Comparison of ENCODE assay signal across 12 cellular contexts in the genomic region with DNA sequence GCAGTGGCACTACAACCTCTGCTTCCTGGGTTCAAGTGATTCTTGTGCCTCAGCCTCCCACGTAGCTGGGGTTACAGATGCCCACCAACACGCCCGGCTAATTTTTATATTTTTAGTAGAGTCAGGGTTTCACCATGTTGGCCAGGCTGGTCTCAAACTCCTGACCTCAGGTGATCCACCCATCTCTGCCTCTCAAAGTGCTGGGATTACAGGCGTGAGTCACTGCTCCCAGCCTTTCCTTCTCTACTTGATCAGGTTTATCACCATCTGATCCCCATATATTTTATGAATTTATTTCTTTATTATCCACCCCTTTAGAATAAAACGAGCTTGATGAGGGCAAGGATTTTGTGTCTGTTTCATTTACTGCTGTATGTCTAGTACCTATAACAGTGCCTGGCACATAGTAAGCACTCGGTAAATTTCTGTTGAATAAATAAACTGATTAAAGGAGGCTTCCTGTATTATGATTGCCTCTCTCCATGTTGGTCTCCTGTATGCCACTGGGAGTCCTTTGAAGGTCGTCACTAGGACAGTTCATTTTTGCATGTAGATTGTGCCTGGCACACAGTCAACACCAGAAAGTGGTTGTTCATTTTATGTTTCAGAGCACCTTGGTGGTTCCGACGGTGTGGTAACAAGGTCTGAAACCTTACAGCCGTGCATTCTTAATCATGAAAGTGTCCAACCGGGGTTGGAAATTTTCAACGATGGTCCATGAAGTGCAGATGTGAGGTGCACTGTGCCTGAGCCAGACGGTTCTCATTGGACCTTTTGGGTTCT. TPM values are rescaled to one million over a fixed set of nuclear protein-coding genes. Genes with fewer than 3 reads are reported as not detected.
A peak's percentile ranks its signal among the peaks of the same experiment; 100 is the strongest.
DNase-seq lines count a peak whose midpoint lies in the region; ATAC-seq, FAIRE-seq and TF ChIP-seq lines count a peak whose summit lies in the region.
"Had no signal": no experiment of that assay in that cellular context is flagged by ENCODE, and none has a peak within 500 bp of the region (broad histone marks: within the 10 kb centered on the region; RNA-seq: fewer than 3 reads in every experiment).

No MANE protein-coding gene starts in this region.

- no peaks in the 10 kb centered on the region for H3K79me2 ChIP-seq in K562 (ENCODE audit: control insufficient read depth, insufficient read depth, low read length)
- H3K79me2 ChIP-seq: hepatocyte had no signal

- WGBS in K562 (ENCODE audit: insufficient coverage, low coverage, missing lambda C conversion rate), result 37% methylated on average over 10 of the region's 13 CpGs

- H3K27ac ChIP-seq in RWPE2 (ENCODE audit: poor library complexity, severe bottlenecking) (peak overlapping the region; percentile 48), K562 (ENCODE audit: extremely low read depth, low read depth, low read length) (0 out of 3 replicates have a peak overlapping the region, but pooled peaks have one; percentile 26)
- H3K27ac ChIP-seq: 22Rv1, hepatocyte, thoracic aorta had no signal

- H4K20me1 ChIP-seq in K562 (replicated peaks; ENCODE audit: control insufficient read depth, insufficient read depth, low read length), result no peaks in the 10 kb centered on the region

- 0 out of 2 replicates have a peak overlapping the region, but pooled peaks have one; percentile 46 for H2AFZ ChIP-seq in K562 (ENCODE audit: low read depth, low read length)
- H2AFZ ChIP-seq: hepatocyte had no signal

- H3K27me3 ChIP-seq in RWPE2 (ENCODE audit: insufficient read depth, poor library complexity, severe bottlenecking) (no peaks in the 10 kb centered on the region), K562 (ENCODE audit: control insufficient read depth in 2 of 2, insufficient read depth in 2 of 2, low read length in 2 of 2) (no peaks in the 10 kb centered on the region)
- H3K27me3 ChIP-seq: hepatocyte had no signal

- intact Hi-C loops in K562 (cut with micrococcal nuclease), result no loop called here

- H3K4me2 ChIP-seq in K562 (ENCODE audit: insufficient read depth, low read length), result peak overlapping the region; percentile 16; the same call in 1 of the 2 replicates
- H3K4me2 ChIP-seq: hepatocyte had no signal

- no peak for TF ChIP-seq EP300 in K562 (IDR thresholded peaks at IDR 0.05; ENCODE audit: low read length)

- POLR2A ChIA-PET in K562 (lab: Yijun Ruan, JAX), result interaction anchor here (0.6 to 1.8 kb wide), 3 partner anchors 9 to 14 kb away, joined by 3 to 8 read pairs (median 5); a partner anchor contains a TSS

- H3K4me3 ChIP-seq in RWPE2 (ENCODE audit: severe bottlenecking) (no peak overlapping the region), K562 (no peak overlapping the region)
- H3K4me3 ChIP-seq: hepatocyte, thoracic aorta had no signal

- H3K9me3 ChIP-seq in RWPE2 (ENCODE audit: severe bottlenecking), result no peaks in the 10 kb centered on the region
- no peaks in the 10 kb centered on the region for H3K9me3 ChIP-seq in K562 (replicated peaks; ENCODE audit: control insufficient read depth, insufficient read depth, low read depth, low read length)
- H3K9me3 ChIP-seq: thoracic aorta had no signal

- TF ChIP-seq RAD21 in K562 (CRISPR knock-in tag; conservative IDR thresholded peaks at IDR 0.05 in 1 of 2, IDR thresholded peaks at IDR 0.05 in 1 of 2), result no peak

- peak; percentile 14 for DNase-seq in NOMO-1 treated with DMSO at 0.1 percent for 48 hours (lab: John Stamatoyannopoulos, UW; ENCODE audit: unreplicated experiment)
- DNase-seq in NOMO-1 treated with dmso at 0.1 percent for 144 hours (lab: John Stamatoyannopoulos, UW; ENCODE audit: unreplicated experiment), result no peak
- DNase-seq in RWPE2 (ENCODE audit: low spot score), result no peak
- no peak for DNase-seq in K562 (ENCODE audit: extremely low read depth in 1 of 4, low spot score in 3 of 4)
- peak in 2 of 3 experiments; percentile 23 to 25 for DNase-seq in stimulated activated CD4-positive, alpha-beta T cell treated with anti-CD3 and anti-CD28 coated beads, TNF-alpha, amount 100 ng/mL, for 24 hours (ENCODE audit: low read depth in 3 of 3)
- DNase-seq in NCI-H1105 treated with DMSO at 0.1 percent for 48 hours (lab: John Stamatoyannopoulos, UW), result no peak
- no peak for DNase-seq in NCI-H1436 (lab: John Stamatoyannopoulos, UW)
- DNase-seq: cerebellar nuclear complex had no signal

- no peak for TF ChIP-seq POLR2A in K562 (conservative IDR thresholded peaks at IDR 0.05)

- CTCF ChIA-PET in K562 (lab: Yijun Ruan, JAX; ENCODE audit: low intra/inter-chr PET ratio), result no interaction called here

- H3K9me1 ChIP-seq in K562 (ENCODE audit: control insufficient read depth, insufficient read depth, low read length), result no peaks in the 10 kb centered on the region

- no peak for TF ChIP-seq CTCF in RWPE2 (IDR thresholded peaks at IDR 0.05; ENCODE audit: poor library complexity, severe bottlenecking)
- no peak for TF ChIP-seq CTCF in K562 (IDR thresholded peaks at IDR 0.05 in 2 of 3, conservative IDR thresholded peaks at IDR 0.05 in 1 of 3; ENCODE audit: insufficient read depth in 2 of 3, low read depth in 1 of 3, low read length in 3 of 3)

- FAIRE-seq in K562 (lab: Jason Lieb, UNC), result no peak

- in situ Hi-C loops in K562 (cut with MboI), result no loop called here

- peak overlapping the region in 1 of 2 experiments; percentile 20; a peak in 2 of 4 replicates for H3K9ac ChIP-seq in K562 (ENCODE audit: insufficient read depth in 1 of 2, low read depth in 2 of 2, low read length in 2 of 2)

- no peaks in the 10 kb centered on the region for H3K36me3 ChIP-seq in RWPE2 (ENCODE audit: low read depth)
- H3K36me3 ChIP-seq in K562 (ENCODE audit: control insufficient read depth, insufficient read depth, low read length), result no peaks in the 10 kb centered on the region
- H3K36me3 ChIP-seq: thoracic aorta had no signal

- H3K4me1 ChIP-seq in RWPE2 (ENCODE audit: insufficient read depth, poor library complexity, severe bottlenecking), result peaks cover 8% of the 10 kb centered on the region
- peaks cover 18 to 25% of the 10 kb centered on the region in 2 experiments; a peak in 4 of 5 replicates for H3K4me1 ChIP-seq in K562 (replicated peaks in 1 of 2; ENCODE audit: control insufficient read depth in 2 of 2, insufficient read depth in 2 of 2, low read length in 2 of 2)

- BruUV-seq in K562 (replicated peaks; lab: Mats Ljungman, UMichigan), result no TSS peak

- ATAC-seq in RWPE2 (ENCODE audit: low read depth) (no peak), K562 (no peak), HG02588 (IDR thresholded peaks at IDR 0.05; ENCODE audit: unreplicated experiment) (no peak)

TF ChIP-seq in K562, 482 proteins besides CTCF, POLR2A, EP300 and RAD21 (continues in another document):
- TF ChIP-seq XRCC5 (IDR thresholded peaks at IDR 0.05; ENCODE audit: low read depth, low read length) (no peak), DDX20 (tag; IDR thresholded peaks at IDR 0.05; ENCODE audit: low read depth) (no peak)
- TF ChIP-seq, protein P1, sequence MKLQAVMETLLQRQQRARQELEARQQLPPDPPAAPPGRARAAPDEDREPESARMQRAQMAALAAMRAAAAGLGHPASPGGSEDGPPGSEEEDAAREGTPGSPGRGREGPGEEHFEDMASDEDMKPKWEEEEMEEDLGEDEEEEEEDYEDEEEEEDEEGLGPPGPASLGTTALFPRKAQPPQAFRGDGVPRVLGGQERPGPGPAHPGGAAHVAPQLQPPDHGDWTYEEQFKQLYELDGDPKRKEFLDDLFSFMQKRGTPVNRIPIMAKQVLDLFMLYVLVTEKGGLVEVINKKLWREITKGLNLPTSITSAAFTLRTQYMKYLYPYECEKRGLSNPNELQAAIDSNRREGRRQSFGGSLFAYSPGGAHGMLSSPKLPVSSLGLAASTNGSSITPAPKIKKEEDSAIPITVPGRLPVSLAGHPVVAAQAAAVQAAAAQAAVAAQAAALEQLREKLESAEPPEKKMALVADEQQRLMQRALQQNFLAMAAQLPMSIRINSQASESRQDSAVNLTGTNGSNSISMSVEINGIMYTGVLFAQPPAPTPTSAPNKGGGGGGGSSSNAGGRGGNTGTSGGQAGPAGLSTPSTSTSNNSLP (IDR thresholded peaks at IDR 0.05; ENCODE audit: borderline replicate concordance, low read depth, low read length), result no peak

RNA-seq across cellular contexts. Expression of a gene that starts 9.6 kb away (rescaled TPM):
- total RNA-seq in K562 (2011; cell fraction: chromatin; rRNA removed; ENCODE audit: low replicate concordance), result 60.9 and 137 TPM in 2 replicates
- 28.9 and 33.7 TPM in 2 replicates for total RNA-seq in K562 (2011; cell fraction: nucleolus; rRNA removed)
- 42.9 and 46.2 TPM in 2 replicates for total RNA-seq in K562 (2011; cell fraction: nucleoplasm; rRNA removed)
- total RNA-seq in K562 (2014; rRNA removed) (89.1 and 89.2 TPM in 2 replicates), K562 (2014; rRNA removed; fragmentation: Illumina TruSeq; extraction: Trizol) (124 and 145 TPM in 2 replicates), K562 (2015; rRNA removed; fragmentation: Illumina TruSeq; extraction: Trizol) (145 and 156 TPM in 2 replicates), K562 (2021) (93.0 and 124 TPM in 2 replicates)
- polyA plus RNA-seq in K562 (2011; rRNA removed) (34.8 and 42.8 TPM in 2 replicates), K562 (2014; fragmentation: Illumina TruSeq; extraction: Trizol) (143 and 163 TPM in 2 replicates), K562 (2014; fragmentation: Nextera tagmentation; extraction: Ambion mirVana) (10 to 100 TPM; 19.6 to 35.1 TPM), K562 (2014; rRNA removed) (86.2 and 102 TPM in 2 replicates)
- polyA plus RNA-seq in K562 (2011; cell fraction: cytosol; rRNA removed), result 16.8 and 31.9 TPM in 2 replicates
- 26.0 and 29.5 TPM in 2 replicates for polyA plus RNA-seq in K562 (2011; cell fraction: nucleus; rRNA removed)
- polyA plus RNA-seq in K562 (2012), result 89.1 and 101 TPM in 2 replicates
- 88.8 and 109 TPM in 2 replicates for polyA minus RNA-seq in K562 (2011; rRNA and poly(A)+ RNA removed)
- 63.1 and 67.0 TPM in 2 replicates for polyA minus RNA-seq in K562 (2011; cell fraction: cytosol; rRNA and poly(A)+ RNA removed)
- polyA minus RNA-seq in K562 (2011; cell fraction: nucleus; rRNA and poly(A)+ RNA removed), result 31.5 and 63.6 TPM in 2 replicates

RNA-seq across cellular contexts. Expression of a gene that starts 13.7 kb away (rescaled TPM):
- 23.7 and 25.5 TPM in 2 replicates for total RNA-seq in K562 (2011; cell fraction: chromatin; rRNA removed; ENCODE audit: low replicate concordance)
- 14.5 and 16.5 TPM in 2 replicates for total RNA-seq in K562 (2011; cell fraction: nucleolus; rRNA removed)
- total RNA-seq in K562 (2011; cell fraction: nucleoplasm; rRNA removed), result 17.3 and 28.2 TPM in 2 replicates
- 12.9 TPM in 2 replicates for total RNA-seq in K562 (2014; rRNA removed)
- total RNA-seq in K562 (2014; rRNA removed; fragmentation: Illumina TruSeq; extraction: Trizol), result 12.3 and 13.7 TPM in 2 replicates
- total RNA-seq in K562 (2015; rRNA removed; fragmentation: Illumina TruSeq; extraction: Trizol), result 11.2 and 11.9 TPM in 2 replicates
- total RNA-seq in K562 (2021), result 10.4 and 12.2 TPM in 2 replicates
- 18.3 and 19.0 TPM in 2 replicates for polyA plus RNA-seq in K562 (2011; rRNA removed)
- polyA plus RNA-seq in K562 (2011; cell fraction: cytosol; rRNA removed), result 10.5 and 12.3 TPM in 2 replicates
- polyA plus RNA-seq in K562 (2011; cell fraction: nucleus; rRNA removed), result 11.3 and 12.6 TPM in 2 replicates
- polyA plus RNA-seq in K562 (2012), result 11.0 and 17.5 TPM in 2 replicates
- polyA plus RNA-seq in K562 (2014; fragmentation: Illumina TruSeq; extraction: Trizol), result 11.7 and 12.5 TPM in 2 replicates
- polyA plus RNA-seq in K562 (2014; fragmentation: Nextera tagmentation; extraction: Ambion mirVana), result 10 to 100 TPM; 15.5 to 20.0 TPM
- polyA plus RNA-seq in K562 (2014; rRNA removed), result 9.4 and 10.5 TPM in 2 replicates
- 15.9 and 18.0 TPM in 2 replicates for polyA minus RNA-seq in K562 (2011; rRNA and poly(A)+ RNA removed)
- 5.0 and 9.3 TPM in 2 replicates for polyA minus RNA-seq in K562 (2011; cell fraction: cytosol; rRNA and poly(A)+ RNA removed)
- polyA minus RNA-seq in K562 (2011; cell fraction: nucleus; rRNA and poly(A)+ RNA removed), result 5.1 and 9.4 TPM in 2 replicates

Comparison
In these comparisons a context has a peak if more than half of its experiments do, and no peak if none do; other contexts are left out.
1. DNase-seq: peak in NOMO-1 treated with DMSO at 0.1 percent for 48 hours (single experiment) and stimulated activated CD4-positive, alpha-beta T cell treated with anti-CD3 and anti-CD28 coated beads, TNF-alpha, amount 100 ng/mL, for 24 hours (2 of 3); none in NOMO-1 treated with dmso at 0.1 percent for 144 hours (single experiment), RWPE2 (single experiment), K562 (0 of 4), NCI-H1105 treated with DMSO at 0.1 percent for 48 hours (single experiment) and NCI-H1436 (single experiment).